In genomic region chr5:34977934-34978616, GRCh38 we compare ENCODE assay signal across 13 cellular contexts. TPM values are rescaled to one million over a fixed set of nuclear protein-coding genes. Genes with fewer than 3 reads are reported as not detected.
DNase-seq lines count a peak whose midpoint lies in the region; ATAC-seq, FAIRE-seq and TF ChIP-seq lines count a peak whose summit lies in the region.
"Had no signal": no experiment of that assay in that cellular context is flagged by ENCODE, and none has a peak within 500 bp of the region (broad histone marks: within the 10 kb centered on the region; RNA-seq: fewer than 3 reads in every experiment).

No MANE protein-coding gene starts in this region.

- H2AFZ ChIP-seq in neural progenitor cell (replicated peaks) (no peak overlapping the region), HepG2 (ENCODE audit: low read length) (no peak overlapping the region)

- H3K9ac ChIP-seq in neural progenitor cell (no peak overlapping the region), HepG2 (ENCODE audit: insufficient read depth, low read depth, low read length) (no peak overlapping the region)

- H3K9me3 ChIP-seq in neural progenitor cell (ENCODE audit: low read depth), result no peaks in the 10 kb centered on the region
- no peaks in the 10 kb centered on the region for H3K9me3 ChIP-seq in HepG2 (ENCODE audit: low read length)
- no peaks in the 10 kb centered on the region for H3K9me3 ChIP-seq in ascending aorta
- H3K9me3 ChIP-seq: pancreas, upper lobe of left lung had no signal

- no peak overlapping the region for H3K4me3 ChIP-seq in neural progenitor cell
- H3K4me3 ChIP-seq in HepG2 (replicated peaks in 1 of 3; ENCODE audit: insufficient read depth in 1 of 3, low read depth in 2 of 3, low read length in 3 of 3), result no peak overlapping the region
- no peak overlapping the region for H3K4me3 ChIP-seq in ascending aorta
- H3K4me3 ChIP-seq: pancreas, upper lobe of left lung had no signal

- intact Hi-C loops in HepG2 (cut with micrococcal nuclease; ENCODE audit: unreplicated experiment) (no loop called here), ascending aorta (cut with DNase I) (no loop called here)

- peak; percentile 88 for ATAC-seq in GM18508 (IDR thresholded peaks at IDR 0.05; ENCODE audit: insufficient read depth, unreplicated experiment)
- peak; percentile 94 for ATAC-seq in GM21381 (IDR thresholded peaks at IDR 0.05; ENCODE audit: unreplicated experiment)
- peak; percentile 87 for ATAC-seq in HG02943 (IDR thresholded peaks at IDR 0.05; ENCODE audit: low read depth, unreplicated experiment)
- peak; percentile 83 for ATAC-seq in HG03521 (IDR thresholded peaks at IDR 0.05; ENCODE audit: unreplicated experiment)
- ATAC-seq in HepG2, result no peak
- ATAC-seq: Panc1, pancreas had no signal

- H3K79me2 ChIP-seq in neural progenitor cell (ENCODE audit: low read depth), result no peaks in the 10 kb centered on the region
- H3K79me2 ChIP-seq in HepG2 (ENCODE audit: insufficient read depth, low read length), result no peaks in the 10 kb centered on the region

- H3K9me3 Mint-ChIP-seq in neural progenitor cell, result no peaks in the 10 kb centered on the region

- no peak overlapping the region for H3K27ac Mint-ChIP-seq in neural progenitor cell

- H3K36me3 Mint-ChIP-seq in neural progenitor cell, result peaks cover 1% of the 10 kb centered on the region

- H3K36me3 ChIP-seq in neural progenitor cell (no peaks in the 10 kb centered on the region), HepG2 (replicated peaks in 1 of 2; ENCODE audit: control insufficient read depth in 1 of 2, insufficient read depth in 2 of 2, low read length in 2 of 2) (no peaks in the 10 kb centered on the region), ascending aorta (no peaks in the 10 kb centered on the region)
- H3K36me3 ChIP-seq: pancreas, upper lobe of left lung had no signal

- 8% methylated on average over 2 of the region's 2 CpGs for WGBS in HepG2 (ENCODE audit: low lambda C conversion rate)

- POLR2A ChIA-PET in HepG2 (lab: Yijun Ruan, JAX), result no interaction called here

- TF ChIP-seq POLR2A in HepG2 (IDR thresholded peaks at IDR 0.05; ENCODE audit: insufficient read depth in 1 of 2, low read depth in 2 of 2, low read length in 2 of 2), result no peak

- FAIRE-seq in HepG2 (lab: Jason Lieb, UNC), result no peak
- FAIRE-seq: pancreas had no signal

- H3K4me1 ChIP-seq in neural progenitor cell (no peaks in the 10 kb centered on the region), HepG2 (ENCODE audit: insufficient read depth, low read length) (no peaks in the 10 kb centered on the region), ascending aorta (no peaks in the 10 kb centered on the region)
- H3K4me1 ChIP-seq: pancreas, upper lobe of left lung had no signal

- H3K27me3 ChIP-seq in neural progenitor cell (no peaks in the 10 kb centered on the region), HepG2 (ENCODE audit: control insufficient read depth in 1 of 2, insufficient read depth in 2 of 2, low read length in 2 of 2) (no peaks in the 10 kb centered on the region), ascending aorta (no peaks in the 10 kb centered on the region)
- H3K27me3 ChIP-seq: pancreas, upper lobe of left lung had no signal

- H3K4me2 ChIP-seq in neural progenitor cell, result no peak overlapping the region
- H3K4me2 ChIP-seq in HepG2 (ENCODE audit: low read depth, low read length), result no peak overlapping the region

- H3K27ac ChIP-seq in neural progenitor cell (no peak overlapping the region), HepG2 (ENCODE audit: extremely low read length, insufficient read depth, low read length) (no peak overlapping the region), ascending aorta (no peak overlapping the region)
- H3K27ac ChIP-seq: pancreas, upper lobe of left lung had no signal

- H3F3A ChIP-seq in neural progenitor cell (ENCODE audit: low read depth), result no peaks in the 10 kb centered on the region

- no TSS peak for BruUV-seq in HepG2 (replicated peaks; lab: Mats Ljungman, UMichigan)

- DNase-seq in neural progenitor cell (ENCODE audit: low spot score), result no peak
- no peak for DNase-seq in HepG2 (ENCODE audit: low spot score)
- no peak for DNase-seq in ascending aorta (ENCODE audit: low spot score in 2 of 2)
- no peak for DNase-seq in superior temporal gyrus (ENCODE audit: extremely low spot score)
- DNase-seq: activated CD4-positive, alpha-beta T cell treated with anti-CD3 and anti-CD28 coated beads for 4 hours; anterior cingulate cortex; pancreas; upper lobe of left lung had no signal

- TF ChIP-seq EP300 in HepG2 (IDR thresholded peaks at IDR 0.05; ENCODE audit: low read depth in 2 of 2, low read length in 2 of 2), result no peak
- TF ChIP-seq EP300 in HepG2 (CRISPR knock-in tag; IDR thresholded peaks at IDR 0.05; ENCODE audit: borderline replicate concordance), result no peak

- no peak for TF ChIP-seq RAD21 in HepG2 (CRISPR knock-in tag; IDR thresholded peaks at IDR 0.05)

- no peaks in the 10 kb centered on the region for H4K20me1 ChIP-seq in neural progenitor cell (ENCODE audit: low read depth)
- H4K20me1 ChIP-seq in HepG2 (ENCODE audit: insufficient read depth, low read length), result no peaks in the 10 kb centered on the region

- TF ChIP-seq CTCF in neural progenitor cell (IDR thresholded peaks at IDR 0.05) (no peak), HepG2 (CRISPR knock-in tag; IDR thresholded peaks at IDR 0.05) (no peak), ascending aorta (IDR thresholded peaks at IDR 0.05) (no peak)

- H3K4me3 Mint-ChIP-seq in neural progenitor cell, result no peak overlapping the region

- in situ Hi-C loops in HepG2 (cut with HindIII; ENCODE audit: extremely low pct_ligation_motif_present, low pct_unique_long_range_greater_than_20kb), result no loop called here

- CTCF ChIA-PET in HepG2 (lab: Yijun Ruan, JAX; ENCODE audit: low intra/inter-chr PET ratio, low total read pairs), result no interaction called here

- no peaks in the 10 kb centered on the region for H3K27me3 Mint-ChIP-seq in neural progenitor cell (ENCODE audit: insufficient read depth, low read depth)

- peaks cover 8% of the 10 kb centered on the region for H3K4me1 Mint-ChIP-seq in neural progenitor cell

TF ChIP-seq in HepG2, 621 proteins besides CTCF, POLR2A, EP300 and RAD21:
- no peak for TF ChIP-seq JUN (CRISPR knock-in tag; IDR thresholded peaks at IDR 0.05)
- no peak for TF ChIP-seq ZBTB38 (CRISPR knock-in tag; IDR thresholded peaks at IDR 0.05)
- TF ChIP-seq EEA1 (CRISPR knock-in tag; IDR thresholded peaks at IDR 0.05; ENCODE audit: borderline replicate concordance), result no peak
- no peak for TF ChIP-seq NFYB (CRISPR knock-in tag; IDR thresholded peaks at IDR 0.05)

RNA-seq across cellular contexts. Expression of gene DNAJC21, which starts 48.7 kb away (rescaled TPM):
- total RNA-seq in neural progenitor cell (ENCODE audit: low replicate concordance) (33.9 and 52.8 TPM in 2 replicates), HepG2 (2016; rRNA removed; fragmentation: Illumina TruSeq; extraction: Trizol) (41.6 and 46.4 TPM in 2 replicates), ascending aorta (30.5 TPM)
- 20.3 and 22.3 TPM in 2 replicates for total RNA-seq in HepG2 (2016; cell fraction: cytosol; rRNA removed; fragmentation: Illumina TruSeq; extraction: Trizol; ENCODE audit: low read depth)
- 44.0 and 45.9 TPM in 2 replicates for total RNA-seq in HepG2 (2016; cell fraction: insoluble cytoplasmic fraction; rRNA removed; fragmentation: Illumina TruSeq; extraction: Trizol)
- 37.1 and 46.9 TPM in 2 replicates for total RNA-seq in HepG2 (2016; cell fraction: membrane; rRNA removed; fragmentation: Illumina TruSeq; extraction: Trizol)
- 32.8 and 33.1 TPM in 2 replicates for total RNA-seq in HepG2 (2016; cell fraction: nucleus; rRNA removed; fragmentation: Illumina TruSeq; extraction: Trizol)
- polyA plus RNA-seq in HepG2 (2011; rRNA removed), result 8.0 and 10.9 TPM in 2 replicates
- polyA plus RNA-seq in HepG2 (2011; cell fraction: cytosol; rRNA removed), result 4.4 and 7.0 TPM in 2 replicates
- 6.7 and 8.1 TPM in 2 replicates for polyA plus RNA-seq in HepG2 (2011; cell fraction: nucleus; rRNA removed)
- 28.3 and 30.1 TPM in 2 replicates for polyA plus RNA-seq in HepG2 (2012)
- 20.4 and 21.1 TPM in 2 replicates for polyA plus RNA-seq in HepG2 (2016; cell fraction: cytosol; fragmentation: Illumina TruSeq; extraction: Trizol; ENCODE audit: low read depth)
- 48.5 and 53.9 TPM in 2 replicates for polyA plus RNA-seq in HepG2 (2016; cell fraction: insoluble cytoplasmic fraction; fragmentation: Illumina TruSeq; extraction: Trizol; ENCODE audit: low read depth)
- polyA plus RNA-seq in HepG2 (2016; cell fraction: membrane; fragmentation: Illumina TruSeq; extraction: Trizol; ENCODE audit: low read depth), result 31.1 and 31.6 TPM in 2 replicates
- 36.8 and 38.2 TPM in 2 replicates for polyA plus RNA-seq in HepG2 (2016; cell fraction: nucleus; fragmentation: Illumina TruSeq; extraction: Trizol; ENCODE audit: insufficient read depth, low read depth)
- 8.8 and 29.7 TPM in 2 replicates for polyA minus RNA-seq in HepG2 (2011; rRNA and poly(A)+ RNA removed; ENCODE audit: low replicate concordance)
- 11.5 and 11.8 TPM in 2 replicates for polyA minus RNA-seq in HepG2 (2011; cell fraction: cytosol; rRNA and poly(A)+ RNA removed)
- polyA minus RNA-seq in HepG2 (2011; cell fraction: nucleus; rRNA and poly(A)+ RNA removed), result 39.3 and 44.4 TPM in 2 replicates
